Comparison of ENCODE assay signal across 11 cellular contexts in the genomic region with DNA sequence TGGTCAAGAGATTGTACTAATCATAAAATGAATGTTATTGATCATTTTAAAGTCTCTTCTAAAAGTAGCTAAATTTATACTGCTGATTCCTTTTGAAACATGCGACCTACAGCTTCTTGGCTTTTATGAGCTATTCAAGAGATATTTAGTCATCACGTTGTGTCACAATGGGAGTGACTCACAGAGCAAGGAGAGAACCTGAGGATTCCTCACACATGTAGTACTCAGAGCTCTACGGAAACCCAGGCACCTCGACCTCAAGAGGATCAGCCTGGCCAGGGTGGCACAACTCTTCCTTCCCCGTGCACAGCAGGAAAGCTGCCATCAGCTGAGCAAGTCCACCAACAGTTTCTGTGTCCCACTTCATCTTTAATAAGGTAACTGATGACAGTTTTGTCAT. TPM values are rescaled to one million over a fixed set of nuclear protein-coding genes. Genes with fewer than 3 reads are reported as not detected.
DNase-seq lines count a peak whose midpoint lies in the region; ATAC-seq, FAIRE-seq and TF ChIP-seq lines count a peak whose summit lies in the region.
"Had no signal": no experiment of that assay in that cellular context is flagged by ENCODE, and none has a peak within 500 bp of the region (broad histone marks: within the 10 kb centered on the region; RNA-seq: fewer than 3 reads in every experiment).

A gene (plus strand): TSS at position 223 of the 400 bp plus-strand sequence. CDS start 12,019 bp downstream, outside the sequence.

- no peaks in the 10 kb centered on the region for H3K9me1 ChIP-seq in keratinocyte (ENCODE audit: control insufficient read depth, extremely low read depth, insufficient read depth, low read length)

- no peak for TF ChIP-seq CTCF in keratinocyte (optimal IDR thresholded peaks at IDR 0.05 in 1 of 3, IDR thresholded peaks at IDR 0.05 in 1 of 3, conservative IDR thresholded peaks at IDR 0.05 in 1 of 3; ENCODE audit: extremely low read depth in 1 of 3, insufficient read depth in 2 of 3, low read length in 3 of 3)

- no peak within 1 kb of the TSS for H3K4me3 ChIP-seq in keratinocyte (ENCODE audit: control insufficient read depth in 2 of 3, extremely low read depth in 1 of 3, insufficient read depth in 2 of 3, low read depth in 1 of 3, low read length in 3 of 3)
- H3K4me3 ChIP-seq: body of pancreas had no signal

- ATAC-seq in HG02588 (IDR thresholded peaks at IDR 0.05; ENCODE audit: unreplicated experiment): no peak
- ATAC-seq: body of pancreas had no signal

- no peak within 1 kb of the TSS for H3K27ac ChIP-seq in keratinocyte (ENCODE audit: control insufficient read depth, insufficient read depth, low read length)
- H3K27ac ChIP-seq: body of pancreas had no signal

- H3K27me3 ChIP-seq in keratinocyte (ENCODE audit: control insufficient read depth, extremely low read depth, insufficient read depth, low read length): no peaks in the 10 kb centered on the region
- H3K27me3 ChIP-seq: body of pancreas had no signal

- H3K4me1 ChIP-seq in keratinocyte (ENCODE audit: control insufficient read depth, extremely low read depth, insufficient read depth, low read length): peaks cover 30% of the 10 kb centered on the region
- H3K4me1 ChIP-seq: body of pancreas had no signal

- H2AFZ ChIP-seq in keratinocyte (ENCODE audit: control insufficient read depth, low read length): peak within 1 kb of the TSS; percentile 44

- H3K4me2 ChIP-seq in keratinocyte (ENCODE audit: control insufficient read depth, extremely low read depth, insufficient read depth, low read depth, low read length): peak within 1 kb of the TSS; percentile 53

- H3K79me2 ChIP-seq in keratinocyte (ENCODE audit: control insufficient read depth, insufficient read depth, low read length): no peaks in the 10 kb centered on the region

- DNase-seq in stimulated activated CD4-positive, alpha-beta T cell treated with anti-CD3 and anti-CD28 coated beads, Interleukin-15, amount 100 ng/mL, for 24 hours: peak; percentile 54
- no peak for DNase-seq in stimulated activated CD4-positive, alpha-beta T cell treated with anti-CD3 and anti-CD28 coated beads, Interleukin-12 subunit alpha, Interleukin-12 subunit beta, amount 100 ng/mL, for 4 hours
- peak; percentile 33 for DNase-seq in T1000 (lab: John Stamatoyannopoulos, UW)
- peak; percentile 68 for DNase-seq in keratinocyte (ENCODE audit: low read depth, low spot score)
- no peak for DNase-seq in GM19238 (ENCODE audit: insufficient read length, low spot score)
- no peak for DNase-seq in NCI-H1694 treated with DMSO at 0.1 percent for 48 hours (lab: John Stamatoyannopoulos, UW)
- no peak for DNase-seq in cerebellar cortex (ENCODE audit: low spot score)
- DNase-seq: Right ventricle myocardium superior had no signal

- FAIRE-seq in keratinocyte (lab: Jason Lieb, UNC): peak; percentile 96
- FAIRE-seq: islet of Langerhans had no signal

- no peak within 1 kb of the TSS for H3K9ac ChIP-seq in keratinocyte (ENCODE audit: control insufficient read depth, extremely low read depth, insufficient read depth, low read length)

- no peaks in the 10 kb centered on the region for H3K36me3 ChIP-seq in keratinocyte (ENCODE audit: control insufficient read depth in 2 of 2, extremely low read depth in 1 of 2, insufficient read depth in 2 of 2, low read length in 2 of 2)

- H3K9me3 ChIP-seq in keratinocyte (ENCODE audit: control insufficient read depth, low read depth, low read length): no peaks in the 10 kb centered on the region
- H3K9me3 ChIP-seq: body of pancreas had no signal

- dilution Hi-C loops in keratinocyte (cut with MboI; ENCODE audit: extremely low pct_ligation_motif_present, low sequenced_read_pairs): no loop called here

- no peaks in the 10 kb centered on the region for H4K20me1 ChIP-seq in keratinocyte (ENCODE audit: control insufficient read depth, extremely low read depth, insufficient read depth, low read length)

RNA-seq across cellular contexts. Expression of the gene that starts here (rescaled TPM):
- 1.9 to 5.0 TPM (median 3.3 TPM) in 3 replicates for polyA plus RNA-seq in keratinocyte
- polyA plus RNA-seq in keratinocyte (2011; ENCODE audit: low read depth): 8.8 TPM
- 1.1 and 2.9 TPM in 2 replicates for polyA plus RNA-seq in keratinocyte (2011; cell fraction: cytosol; rRNA removed)
- polyA plus RNA-seq in keratinocyte (2011; cell fraction: nucleus; rRNA removed): 8.6 and 10.2 TPM in 2 replicates
- 1.2 and 18.4 TPM in 2 replicates for polyA plus RNA-seq in keratinocyte (2012; ENCODE audit: low replicate concordance)
- 1.9 to 3.0 TPM in 2 of 3 replicates, not detected in the other for polyA minus RNA-seq in keratinocyte
- polyA minus RNA-seq in keratinocyte (2011; cell fraction: cytosol; rRNA and poly(A)+ RNA removed): 3.3 TPM
- 4.9 and 6.3 TPM in 2 replicates for polyA minus RNA-seq in keratinocyte (2011; cell fraction: nucleus; rRNA and poly(A)+ RNA removed)

Comparison
In these comparisons a context has a peak if more than half of its experiments do, and no peak if none do; other contexts are left out.
1. DNase-seq: peak in stimulated activated CD4-positive, alpha-beta T cell treated with anti-CD3 and anti-CD28 coated beads, Interleukin-15, amount 100 ng/mL, for 24 hours (single experiment), T1000 (single experiment) and keratinocyte (single experiment); none in stimulated activated CD4-positive, alpha-beta T cell treated with anti-CD3 and anti-CD28 coated beads, Interleukin-12 subunit alpha, Interleukin-12 subunit beta, amount 100 ng/mL, for 4 hours (single experiment), GM19238 (single experiment), NCI-H1694 treated with DMSO at 0.1 percent for 48 hours (single experiment) and cerebellar cortex (single experiment).